13 cellular contexts compared by ENCODE assay signal in the genomic region with DNA sequence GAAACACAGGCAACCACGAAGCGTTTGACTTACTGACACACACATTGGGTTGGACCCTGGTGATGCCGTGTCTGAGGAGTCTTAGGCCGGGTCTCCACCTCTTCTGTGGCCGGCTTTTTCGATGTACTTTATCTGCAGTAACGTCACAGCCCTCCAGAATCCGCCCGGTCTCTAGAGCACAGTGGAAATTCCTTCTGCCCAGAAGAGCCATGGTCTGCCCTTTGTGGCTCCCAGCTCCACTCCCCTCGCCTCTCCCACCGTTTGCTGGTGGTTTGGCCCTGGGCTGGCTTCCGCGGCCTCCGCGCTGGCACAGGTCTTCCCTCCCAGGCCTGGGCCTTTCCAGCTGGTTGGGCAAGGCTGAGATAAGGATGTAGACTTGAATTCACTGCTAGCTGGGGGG. TPM values are rescaled to one million over a fixed set of nuclear protein-coding genes. Genes with fewer than 3 reads are reported as not detected.
A peak's percentile ranks its signal among the peaks of the same experiment; 100 is the strongest.
DNase-seq lines count a peak whose midpoint lies in the region; ATAC-seq, FAIRE-seq and TF ChIP-seq lines count a peak whose summit lies in the region.
"Had no signal": no experiment of that assay in that cellular context is flagged by ENCODE, and none has a peak within 500 bp of the region (broad histone marks: within the 10 kb centered on the region; RNA-seq: fewer than 3 reads in every experiment).

No MANE protein-coding gene starts in this region.

- peaks cover 64% of the 10 kb centered on the region for H3K4me1 Mint-ChIP-seq in CD8-positive, alpha-beta T cell (ENCODE audit: low read depth)

- TF ChIP-seq CTCF in CD8-positive, alpha-beta T cell (IDR thresholded peaks at IDR 0.05): no peak
- TF ChIP-seq CTCF in OCI-LY1 (IDR thresholded peaks at IDR 0.05; ENCODE audit: low read length): no peak
- TF ChIP-seq CTCF in pancreas (IDR thresholded peaks at IDR 0.05): no peak
- no peak for TF ChIP-seq CTCF in A673 (conservative IDR thresholded peaks at IDR 0.05; ENCODE audit: low read depth, low read length)

- no peaks in the 10 kb centered on the region for H3K9me3 Mint-ChIP-seq in CD8-positive, alpha-beta T cell

- H3K4me3 Mint-ChIP-seq in CD8-positive, alpha-beta T cell: peak overlapping the region; percentile 2

- no peak overlapping the region for H3K27ac ChIP-seq in CD8-positive, alpha-beta T cell (ENCODE audit: low read depth, low read length)
- H3K27ac ChIP-seq in OCI-LY1 (ENCODE audit: low read depth, low read length, poor library complexity, severe bottlenecking) (peak overlapping the region; percentile 71), pancreas (peak overlapping the region in 1 of 4 donors; percentile 17), A673 (ENCODE audit: low read depth, low read length, poor library complexity, severe bottlenecking) (no peak overlapping the region)
- H3K27ac ChIP-seq: VCaP had no signal

- H3K27ac Mint-ChIP-seq in CD8-positive, alpha-beta T cell: peak overlapping the region; percentile 74

- 31 to 48% methylated on average over 15 of the region's 15 CpGs for WGBS in pancreas, 2 donors

- no peak overlapping the region for H2AFZ ChIP-seq in OCI-LY1 (ENCODE audit: low read length)

- peaks cover 40% of the 10 kb centered on the region for H3K4me1 ChIP-seq in CD8-positive, alpha-beta T cell (ENCODE audit: insufficient read depth, low read length)
- H3K4me1 ChIP-seq in OCI-LY1 (ENCODE audit: insufficient read depth, low read length, severe bottlenecking) (peaks cover 48% of the 10 kb centered on the region), pancreas (peaks cover 17 to 37% (median 28%) of the 10 kb centered on the region in 3 donors), A673 (ENCODE audit: insufficient read depth, low read length, poor library complexity, severe bottlenecking) (peaks cover 5% of the 10 kb centered on the region)

- no peak overlapping the region for H3K4me3 ChIP-seq in CD8-positive, alpha-beta T cell (ENCODE audit: low read depth, low read length)
- H3K4me3 ChIP-seq in OCI-LY1 (ENCODE audit: low read depth, low read length, poor library complexity, severe bottlenecking) (peak overlapping the region; percentile 7), pancreas (no peak overlapping the region), A673 (ENCODE audit: low read depth, low read length, poor library complexity, severe bottlenecking) (no peak overlapping the region)

- POLR2A ChIA-PET in CD8-positive, alpha-beta T cell (lab: Charles Lee): no interaction called here
- POLR2A ChIA-PET in A673 (lab: Charles Lee; ENCODE audit: low non-redundant PET): no interaction called here

- H4K20me1 ChIP-seq in OCI-LY1 (ENCODE audit: insufficient read depth, low read length): no peaks in the 10 kb centered on the region

- peak overlapping the region; percentile 42 for H3K4me2 ChIP-seq in OCI-LY1 (ENCODE audit: low read length)

- H3K9me2 ChIP-seq in OCI-LY1 (ENCODE audit: low read depth, low read length): no peaks in the 10 kb centered on the region

- FAIRE-seq in pancreas (lab: Jason Lieb, UNC): no peak
- FAIRE-seq: endothelial cell of umbilical vein, islet of Langerhans had no signal

- BruUV-seq in A673 (replicated peaks; lab: Mats Ljungman, UMichigan): no TSS peak

- H3K27me3 ChIP-seq in CD8-positive, alpha-beta T cell (ENCODE audit: insufficient read depth, low read length): no peaks in the 10 kb centered on the region
- no peaks in the 10 kb centered on the region for H3K27me3 ChIP-seq in OCI-LY1 (ENCODE audit: insufficient read depth, low read length)
- no peaks in the 10 kb centered on the region for H3K27me3 ChIP-seq in pancreas
- no peaks in the 10 kb centered on the region for H3K27me3 ChIP-seq in A673 (replicated peaks; ENCODE audit: insufficient read depth, low read depth, low read length, poor library complexity)

- DNase-seq in CD8-positive, alpha-beta T cell: peak in 1 of 7 experiments; percentile 7
- DNase-seq in glomerular visceral epithelial cell (ENCODE audit: extremely low spot score): peak; percentile 33
- peak in 5 of 6 donors; percentile 39 to 73 (median 62) for DNase-seq in pancreas
- no peak for DNase-seq in hepatic stellate cell (ENCODE audit: low spot score)
- no peak for DNase-seq in A673 (ENCODE audit: low spot score)
- DNase-seq in NOMO-1 treated with dmso at 0.1 percent for 144 hours (lab: John Stamatoyannopoulos, UW; ENCODE audit: unreplicated experiment): no peak
- DNase-seq: activated naive CD4-positive, alpha-beta T cell treated with Interleukin-2 at 50 U/mL for 16 hours; NCI-H187 had no signal

- ATAC-seq in CD8-positive, alpha-beta T cell: no peak
- ATAC-seq in pancreas (peak in 3 of 4 donors; percentile 15 to 25 (median 25)), GM19324 (IDR thresholded peaks at IDR 0.05; ENCODE audit: low FRiP score, unreplicated experiment) (no peak)

- H3F3A ChIP-seq in OCI-LY1 (ENCODE audit: insufficient read depth, low read length): no peaks in the 10 kb centered on the region

- no peaks in the 10 kb centered on the region for H3K27me3 Mint-ChIP-seq in CD8-positive, alpha-beta T cell (ENCODE audit: low read depth)

- H3K36me3 Mint-ChIP-seq in CD8-positive, alpha-beta T cell: peaks cover 41% of the 10 kb centered on the region

- H3K36me3 ChIP-seq in CD8-positive, alpha-beta T cell (ENCODE audit: insufficient read depth, low read length): peaks cover 5% of the 10 kb centered on the region
- H3K36me3 ChIP-seq in OCI-LY1 (ENCODE audit: insufficient read depth, low read length) (no peaks in the 10 kb centered on the region), pancreas (peaks cover 0 to 7% (median 0%) of the 10 kb centered on the region in 3 donors), A673 (ENCODE audit: insufficient read depth, low read length, poor library complexity, severe bottlenecking) (no peaks in the 10 kb centered on the region)

- H3K79me2 ChIP-seq in OCI-LY1 (ENCODE audit: insufficient read depth, low read length): peaks cover 32% of the 10 kb centered on the region

- CTCF ChIA-PET in CD8-positive, alpha-beta T cell (lab: Charles Lee): no interaction called here
- CTCF ChIA-PET in A673 (lab: Charles Lee): no interaction called here

- no peaks in the 10 kb centered on the region for H3K9me3 ChIP-seq in CD8-positive, alpha-beta T cell (ENCODE audit: low read length)
- H3K9me3 ChIP-seq in OCI-LY1 (ENCODE audit: low read length): no peaks in the 10 kb centered on the region
- H3K9me3 ChIP-seq in pancreas: no peaks in the 10 kb centered on the region
- H3K9me3 ChIP-seq in A673 (ENCODE audit: low read depth, low read length, poor library complexity, severe bottlenecking): no peaks in the 10 kb centered on the region

- intact Hi-C loops in CD8-positive, alpha-beta T cell (cut with DNase I, micrococcal nuclease): no loop called here
- intact Hi-C loops in pancreas (cut with DNase I): no loop called here
- intact Hi-C loops in A673 (cut with micrococcal nuclease; ENCODE audit: unreplicated experiment): no loop called here

- peak overlapping the region; percentile 22; the same call in 1 of the 2 replicates for H3K9ac ChIP-seq in OCI-LY1 (ENCODE audit: low read length)

RNA-seq across cellular contexts. Expression of a gene that starts 4.3 kb away (rescaled TPM):
- total RNA-seq in CD8-positive, alpha-beta T cell: 10 to 100 TPM; 74.6 to 77.6 TPM
- 10 to 100 TPM; 28.6 to 33.0 (median 31.8) TPM for total RNA-seq in pancreas
- 10 to 100 TPM; 69.3 to 74.7 TPM for polyA plus RNA-seq in pancreas
- 85.9 and 87.0 TPM in 2 replicates for total RNA-seq in A673 (2021)

RNA-seq across cellular contexts. Expression of a gene that starts 45.1 kb away (rescaled TPM):
- 100 to 1,000 TPM; 129 to 132 TPM for total RNA-seq in CD8-positive, alpha-beta T cell
- total RNA-seq in pancreas: 100 to 1,000 TPM in 4 of 6 donors, 10 to 100 TPM in 2; 91.5 to 131 (median 108) TPM
- 100 to 1,000 TPM; 129 to 131 TPM for polyA plus RNA-seq in pancreas
- 187 and 196 TPM in 2 replicates for total RNA-seq in A673 (2021)

RNA-seq across cellular contexts. Expression of a gene that starts 53.0 kb away (rescaled TPM):
- total RNA-seq in CD8-positive, alpha-beta T cell: 10 to 100 TPM; 27.3 to 27.5 TPM
- total RNA-seq in pancreas (10 to 100 TPM in 5 of 6 donors, 1 to 10 TPM in 1; 9.2 to 24.7 (median 12.4) TPM), A673 (2021) (20.3 and 27.8 TPM in 2 replicates)
- 10 to 100 TPM; 19.5 to 30.9 TPM for polyA plus RNA-seq in pancreas

Comparison
In these comparisons a context has a peak if more than half of its experiments do, and no peak if none do; other contexts are left out.
1. ATAC-seq: peak in pancreas (3 of 4); none in CD8-positive, alpha-beta T cell (single experiment) and GM19324 (single experiment).
2. DNase-seq: peak in glomerular visceral epithelial cell (single experiment) and pancreas (5 of 6); none in hepatic stellate cell (single experiment), A673 (single experiment) and NOMO-1 treated with dmso at 0.1 percent for 144 hours (single experiment).